9 cellular contexts compared by ENCODE assay signal in the genomic region with DNA sequence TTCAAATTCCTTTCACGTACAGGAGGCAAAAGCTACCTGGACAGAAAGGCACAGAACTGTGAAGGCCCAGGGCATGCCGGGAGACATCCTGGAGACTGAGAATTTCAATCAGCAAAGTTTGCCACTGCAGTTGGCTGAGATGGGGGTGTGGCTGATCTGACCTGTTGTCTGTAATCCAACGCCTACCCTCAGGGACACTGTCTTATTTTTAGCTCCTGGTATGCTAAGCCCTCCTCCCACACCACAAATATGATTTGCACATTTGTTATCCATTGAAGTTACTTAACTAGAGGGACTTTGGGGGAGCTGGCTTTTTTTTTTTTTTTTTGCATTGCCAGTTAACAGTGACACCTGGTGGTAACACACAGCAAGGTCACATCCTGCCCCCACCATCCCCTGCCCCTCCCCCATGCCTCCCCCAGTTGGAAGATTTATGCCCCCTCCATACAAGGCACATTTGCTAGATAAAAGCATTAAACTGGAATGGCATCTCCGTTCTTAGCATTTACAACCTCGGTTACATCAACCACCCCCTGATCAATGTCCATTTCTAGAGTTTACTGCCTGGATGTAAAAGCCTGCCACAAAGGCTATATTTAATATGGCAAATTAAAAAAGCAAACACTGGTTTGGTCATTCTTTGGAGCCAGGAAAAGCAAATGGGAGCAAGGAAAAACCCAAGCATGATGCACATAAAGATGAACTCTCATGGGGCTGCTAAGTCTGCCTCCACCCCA. TPM values are rescaled to one million over a fixed set of nuclear protein-coding genes. Genes with fewer than 3 reads are reported as not detected.
DNase-seq lines count a peak whose midpoint lies in the region; ATAC-seq and TF ChIP-seq lines count a peak whose summit lies in the region.
"Had no signal": no experiment of that assay in that cellular context is flagged by ENCODE, and none has a peak within 500 bp of the region (broad histone marks: within the 10 kb centered on the region; RNA-seq: fewer than 3 reads in every experiment).

No MANE protein-coding gene starts in this region.

- no peaks in the 10 kb centered on the region for H3K9me3 Mint-ChIP-seq in CD4-positive, CD25-positive, alpha-beta regulatory T cell
- H3K9me3 Mint-ChIP-seq in endodermal cell = no peaks in the 10 kb centered on the region

- H3K9ac ChIP-seq in endodermal cell (ENCODE audit: extremely low read depth, low read length, poor library complexity, severe bottlenecking) (no peak overlapping the region), neural cell (ENCODE audit: low read length) (no peak overlapping the region)

- H3K36me3 ChIP-seq in CD4-positive, CD25-positive, alpha-beta regulatory T cell (ENCODE audit: control insufficient read depth, insufficient read depth, low read length) = peaks cover 53% of the 10 kb centered on the region
- peaks cover 68% of the 10 kb centered on the region for H3K36me3 ChIP-seq in endodermal cell (ENCODE audit: control insufficient read depth, insufficient read depth, low read length)
- H3K36me3 ChIP-seq in neural cell (ENCODE audit: insufficient read depth, low read length) = no peaks in the 10 kb centered on the region

- no peaks in the 10 kb centered on the region for H3F3A ChIP-seq in neural cell (ENCODE audit: insufficient read depth, low read length, poor library complexity, severe bottlenecking)

- peak; percentile 77 for TF ChIP-seq RAD21 in neural cell (conservative IDR thresholded peaks at IDR 0.05)

- peaks cover 0 to 21% (median 11%) of the 10 kb centered on the region in 4 donors for H3K4me1 Mint-ChIP-seq in CD4-positive, CD25-positive, alpha-beta regulatory T cell
- H3K4me1 Mint-ChIP-seq in endodermal cell = peaks cover 12% of the 10 kb centered on the region

- H3K4me3 Mint-ChIP-seq in CD4-positive, CD25-positive, alpha-beta regulatory T cell = no peak overlapping the region
- no peak overlapping the region for H3K4me3 Mint-ChIP-seq in endodermal cell

- H3K4me1 ChIP-seq in CD4-positive, CD25-positive, alpha-beta regulatory T cell (ENCODE audit: control insufficient read depth, insufficient read depth, low read length, poor library complexity, severe bottlenecking) = no peaks in the 10 kb centered on the region
- peaks cover 2% of the 10 kb centered on the region for H3K4me1 ChIP-seq in endodermal cell (ENCODE audit: control insufficient read depth, insufficient read depth, low read length)

- H3K27me3 ChIP-seq in CD4-positive, CD25-positive, alpha-beta regulatory T cell (ENCODE audit: control insufficient read depth, insufficient read depth, low read length) = no peaks in the 10 kb centered on the region
- no peaks in the 10 kb centered on the region for H3K27me3 ChIP-seq in endodermal cell (ENCODE audit: control insufficient read depth, insufficient read depth, low read length, poor library complexity, severe bottlenecking)
- no peaks in the 10 kb centered on the region for H3K27me3 ChIP-seq in neural cell (ENCODE audit: insufficient read depth, low read depth, low read length)

- in situ Hi-C loops in G401 (cut with HindIII; ENCODE audit: low sequenced_read_pairs) = loop anchor here (10.0 kb wide), 1 partner anchor 78 kb away; no protein-coding TSS in a partner anchor

- H2AFZ ChIP-seq in neural cell (ENCODE audit: low read depth, low read length) = no peak overlapping the region

- 73 to 100% methylated on average over 3 to 5 of the region's 5 CpGs for WGBS in endodermal cell (ENCODE audit: insufficient coverage in 1 of 2, insufficient read length in 1 of 2), 2 experiments

- ATAC-seq in CD4-positive, CD25-positive, alpha-beta regulatory T cell (ENCODE audit: low read depth in 2 of 2) = no peak
- ATAC-seq in GM18517 (IDR thresholded peaks at IDR 0.05; ENCODE audit: unreplicated experiment) = no peak

- H3K36me3 Mint-ChIP-seq in CD4-positive, CD25-positive, alpha-beta regulatory T cell = peaks cover 63% of the 10 kb centered on the region
- peaks cover 50% of the 10 kb centered on the region for H3K36me3 Mint-ChIP-seq in endodermal cell (ENCODE audit: low read depth)

- H3K4me3 ChIP-seq in CD4-positive, CD25-positive, alpha-beta regulatory T cell (ENCODE audit: low read depth, low read length) = no peak overlapping the region
- H3K4me3 ChIP-seq in endodermal cell (ENCODE audit: low read length) (no peak overlapping the region), neural cell (ENCODE audit: low read length) (no peak overlapping the region)
- H3K4me3 ChIP-seq: skin epidermis had no signal

- no peaks in the 10 kb centered on the region for H3K9me2 ChIP-seq in neural cell (ENCODE audit: insufficient read depth, low read length)

- DNase-seq in CD4-positive, CD25-positive, alpha-beta regulatory T cell = peak in 2 of 3 donors; percentile 24 to 50
- DNase-seq in GM19238 (ENCODE audit: insufficient read length, low spot score) (peak; percentile 41), NOMO-1 treated with dmso at 0.1 percent for 144 hours (lab: John Stamatoyannopoulos, UW; ENCODE audit: unreplicated experiment) (peak; percentile 56), endodermal cell (no peak), G401 (ENCODE audit: low spot score) (no peak)
- DNase-seq in effector CD4-positive, alpha-beta T cell = no peak

- H3K27ac Mint-ChIP-seq in CD4-positive, CD25-positive, alpha-beta regulatory T cell = no peak overlapping the region
- no peak overlapping the region for H3K27ac Mint-ChIP-seq in endodermal cell

- H3K9me3 ChIP-seq in CD4-positive, CD25-positive, alpha-beta regulatory T cell (ENCODE audit: control insufficient read depth in 2 of 2, low read length in 2 of 2) = no peaks in the 10 kb centered on the region
- no peaks in the 10 kb centered on the region for H3K9me3 ChIP-seq in endodermal cell (ENCODE audit: control insufficient read depth, low read length)
- H3K9me3 ChIP-seq in neural cell (ENCODE audit: low read length) = no peaks in the 10 kb centered on the region

- no peak overlapping the region for H3K27ac ChIP-seq in CD4-positive, CD25-positive, alpha-beta regulatory T cell (ENCODE audit: insufficient read depth, low read length, poor library complexity, severe bottlenecking)
- no peak overlapping the region for H3K27ac ChIP-seq in endodermal cell (ENCODE audit: low read depth, low read length)
- H3K27ac ChIP-seq in neural cell (ENCODE audit: low read length) = no peak overlapping the region
- H3K27ac ChIP-seq: skin epidermis had no signal

- no peaks in the 10 kb centered on the region for H3K27me3 Mint-ChIP-seq in CD4-positive, CD25-positive, alpha-beta regulatory T cell
- H3K27me3 Mint-ChIP-seq in endodermal cell (ENCODE audit: insufficient read depth) = no peaks in the 10 kb centered on the region

- no peak for TF ChIP-seq EP300 in neural cell (conservative IDR thresholded peaks at IDR 0.05; ENCODE audit: poor library complexity, severe bottlenecking)

- TF ChIP-seq CTCF in endodermal cell (conservative IDR thresholded peaks at IDR 0.05) = peak; percentile 89
- TF ChIP-seq CTCF in neural cell (IDR thresholded peaks at IDR 0.05; ENCODE audit: poor library complexity, severe bottlenecking) = peak; percentile 60

- no peaks in the 10 kb centered on the region for H3K79me2 ChIP-seq in neural cell (replicated peaks; ENCODE audit: insufficient read depth, low read length)

- H3K4me2 ChIP-seq in neural cell (ENCODE audit: low read length) = no peak overlapping the region

- no peaks in the 10 kb centered on the region for H4K20me1 ChIP-seq in neural cell (ENCODE audit: insufficient read depth)

TF ChIP-seq in neural cell, 6 proteins besides CTCF, POLR2A, EP300 and RAD21:
- TF ChIP-seq, protein P1, sequence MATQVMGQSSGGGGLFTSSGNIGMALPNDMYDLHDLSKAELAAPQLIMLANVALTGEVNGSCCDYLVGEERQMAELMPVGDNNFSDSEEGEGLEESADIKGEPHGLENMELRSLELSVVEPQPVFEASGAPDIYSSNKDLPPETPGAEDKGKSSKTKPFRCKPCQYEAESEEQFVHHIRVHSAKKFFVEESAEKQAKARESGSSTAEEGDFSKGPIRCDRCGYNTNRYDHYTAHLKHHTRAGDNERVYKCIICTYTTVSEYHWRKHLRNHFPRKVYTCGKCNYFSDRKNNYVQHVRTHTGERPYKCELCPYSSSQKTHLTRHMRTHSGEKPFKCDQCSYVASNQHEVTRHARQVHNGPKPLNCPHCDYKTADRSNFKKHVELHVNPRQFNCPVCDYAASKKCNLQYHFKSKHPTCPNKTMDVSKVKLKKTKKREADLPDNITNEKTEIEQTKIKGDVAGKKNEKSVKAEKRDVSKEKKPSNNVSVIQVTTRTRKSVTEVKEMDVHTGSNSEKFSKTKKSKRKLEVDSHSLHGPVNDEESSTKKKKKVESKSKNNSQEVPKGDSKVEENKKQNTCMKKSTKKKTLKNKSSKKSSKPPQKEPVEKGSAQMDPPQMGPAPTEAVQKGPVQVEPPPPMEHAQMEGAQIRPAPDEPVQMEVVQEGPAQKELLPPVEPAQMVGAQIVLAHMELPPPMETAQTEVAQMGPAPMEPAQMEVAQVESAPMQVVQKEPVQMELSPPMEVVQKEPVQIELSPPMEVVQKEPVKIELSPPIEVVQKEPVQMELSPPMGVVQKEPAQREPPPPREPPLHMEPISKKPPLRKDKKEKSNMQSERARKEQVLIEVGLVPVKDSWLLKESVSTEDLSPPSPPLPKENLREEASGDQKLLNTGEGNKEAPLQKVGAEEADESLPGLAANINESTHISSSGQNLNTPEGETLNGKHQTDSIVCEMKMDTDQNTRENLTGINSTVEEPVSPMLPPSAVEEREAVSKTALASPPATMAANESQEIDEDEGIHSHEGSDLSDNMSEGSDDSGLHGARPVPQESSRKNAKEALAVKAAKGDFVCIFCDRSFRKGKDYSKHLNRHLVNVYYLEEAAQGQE (IDR thresholded peaks at IDR 0.05; ENCODE audit: borderline replicate concordance) = no peak
- TF ChIP-seq SMC3 (conservative IDR thresholded peaks at IDR 0.05; ENCODE audit: poor library complexity) = peak; percentile 84

RNA-seq across cellular contexts. Expression of gene TTI1, which starts 40.3 kb away (rescaled TPM):
- total RNA-seq in CD4-positive, CD25-positive, alpha-beta regulatory T cell = 21.2 TPM
- 10 to 100 TPM; 15.2 to 19.0 (median 15.9) TPM for polyA plus RNA-seq in CD4-positive, CD25-positive, alpha-beta regulatory T cell
- 10 to 100 TPM; 37.5 to 56.2 TPM for total RNA-seq in endodermal cell
- polyA plus RNA-seq in endodermal cell (2013, experiment 1 of 2) = 46.2 TPM
- polyA plus RNA-seq in endodermal cell (2013, experiment 2 of 2) = 37.1 TPM
- polyA plus RNA-seq in neural cell = 17.5 and 20.0 TPM in 2 replicates
- polyA minus RNA-seq in neural cell = 39.4 and 42.9 TPM in 2 replicates
- 32.9 and 37.7 TPM in 2 replicates for total RNA-seq in G401 (2014; rRNA removed; shearing (Covaris generic))

RNA-seq across cellular contexts. Expression of gene RPRD1B, which starts 40.6 kb away (rescaled TPM):
- total RNA-seq in CD4-positive, CD25-positive, alpha-beta regulatory T cell = 54.0 TPM
- polyA plus RNA-seq in CD4-positive, CD25-positive, alpha-beta regulatory T cell = 1 to 10 TPM; 3.8 to 6.2 (median 4.3) TPM
- total RNA-seq in endodermal cell = 10 to 100 TPM; 22.1 to 29.6 TPM
- 31.6 TPM for polyA plus RNA-seq in endodermal cell (2013, experiment 1 of 2)
- 27.7 TPM for polyA plus RNA-seq in endodermal cell (2013, experiment 2 of 2)
- polyA plus RNA-seq in neural cell = 22.1 and 23.4 TPM in 2 replicates
- polyA minus RNA-seq in neural cell = 50.9 and 55.3 TPM in 2 replicates
- total RNA-seq in G401 (2014; rRNA removed; shearing (Covaris generic)) = 7.2 and 13.8 TPM in 2 replicates

Comparison
In these comparisons a context has a peak if more than half of its experiments do, and no peak if none do; other contexts are left out.
1. DNase-seq: peak in CD4-positive, CD25-positive, alpha-beta regulatory T cell (2 of 3), GM19238 (single experiment) and NOMO-1 treated with dmso at 0.1 percent for 144 hours (single experiment); none in endodermal cell (single experiment), G401 (single experiment) and effector CD4-positive, alpha-beta T cell (single experiment).